ENCODE assay signal across 8 cellular contexts in genomic region chr12:62291888-62292760, GRCh38. TPM values are rescaled to one million over a fixed set of nuclear protein-coding genes. Genes with fewer than 3 reads are reported as not detected.
A peak's percentile ranks its signal among the peaks of the same experiment; 100 is the strongest.
DNase-seq lines count a peak whose midpoint lies in the region; ATAC-seq, FAIRE-seq and TF ChIP-seq lines count a peak whose summit lies in the region.

No MANE protein-coding gene starts in this region.

- H3K9me3 ChIP-seq in left lung, result no peaks in the 10 kb centered on the region
- H3K9me3 ChIP-seq in colonic mucosa, result no peaks in the 10 kb centered on the region

- no peak overlapping the region for H3K4me3 Mint-ChIP-seq in activated B cell treated with CpG ODN at 0.5 μM for 24 hours

- H3K27ac Mint-ChIP-seq in activated B cell treated with CpG ODN at 0.5 μM for 24 hours, result no peak overlapping the region

- peaks cover 73% of the 10 kb centered on the region for H3K36me3 Mint-ChIP-seq in activated B cell treated with CpG ODN at 0.5 μM for 24 hours (ENCODE audit: low read depth)

- POLR2A ChIA-PET in activated B cell treated with CpG ODN at 0.5 μM for 24 hours (lab: Charles Lee), result no interaction called here

- TF ChIP-seq CTCF in activated B cell treated with CpG ODN at 0.5 μM for 24 hours (IDR thresholded peaks at IDR 0.05), result no peak
- TF ChIP-seq CTCF in left lung (IDR thresholded peaks at IDR 0.05), result no peak
- no peak for TF ChIP-seq CTCF in colonic mucosa (IDR thresholded peaks at IDR 0.05)

- H3K27me3 ChIP-seq in left lung (no peaks in the 10 kb centered on the region), colonic mucosa (no peaks in the 10 kb centered on the region)

- H3K4me1 ChIP-seq in left lung, result peaks cover 0 to 44% of the 10 kb centered on the region in 2 donors
- H3K4me1 ChIP-seq in colonic mucosa, result no peaks in the 10 kb centered on the region

- intact Hi-C loops in activated B cell treated with CpG ODN at 0.5 μM for 24 hours (cut with micrococcal nuclease), result no loop called here
- intact Hi-C loops in left lung (cut with DNase I), result no loop called here
- intact Hi-C loops in colonic mucosa (cut with DNase I), result no loop called here

- ATAC-seq in activated B cell treated with CpG ODN at 0.5 μM for 24 hours (ENCODE audit: low read depth), result peak; percentile 37
- peak; percentile 41 for ATAC-seq in left lung
- no peak for ATAC-seq in HG03025 (IDR thresholded peaks at IDR 0.05; ENCODE audit: low FRiP score, unreplicated experiment)

- CTCF ChIA-PET in activated B cell treated with CpG ODN at 0.5 μM for 24 hours (lab: Charles Lee), result no interaction called here

- H3K27ac ChIP-seq in left lung (no peak overlapping the region), colonic mucosa (no peak overlapping the region)

- H3K27me3 Mint-ChIP-seq in activated B cell treated with CpG ODN at 0.5 μM for 24 hours, result no peaks in the 10 kb centered on the region

- no peak overlapping the region for H3K9ac ChIP-seq in colonic mucosa (ENCODE audit: low read depth in 2 of 2, low read length in 2 of 2)

- H3K4me3 ChIP-seq in left lung (no peak overlapping the region), colonic mucosa (no peak overlapping the region)

- H3K4me1 Mint-ChIP-seq in activated B cell treated with CpG ODN at 0.5 μM for 24 hours, result peaks cover 71% of the 10 kb centered on the region

- DNase-seq in Caki2 (ENCODE audit: low read depth), result peak; percentile 22
- DNase-seq in H54 (ENCODE audit: insufficient read length, low spot score), result no peak
- no peak for DNase-seq in activated B cell treated with CpG ODN at 0.5 μM for 24 hours
- DNase-seq in left lung, result peak in 1 of 2 donors; percentile 30
- no peak for DNase-seq in colonic mucosa
- no peak for DNase-seq in GF-D8 (lab: John Stamatoyannopoulos, UW)
- no peak for DNase-seq in Ammon's horn (ENCODE audit: low spot score)

- no peak for TF ChIP-seq POLR2A in H54 (IDR thresholded peaks at IDR 0.05; ENCODE audit: low read depth, low read length)

- in situ Hi-C loops in Caki2 (cut with HindIII; ENCODE audit: low pct_unique_long_range_greater_than_20kb, low sequenced_read_pairs), result no loop called here

- H3K9me3 Mint-ChIP-seq in activated B cell treated with CpG ODN at 0.5 μM for 24 hours, result peaks cover 16% of the 10 kb centered on the region

- H3K36me3 ChIP-seq in left lung, result peaks cover 0 to 25% of the 10 kb centered on the region in 2 donors
- H3K36me3 ChIP-seq in colonic mucosa, result no peaks in the 10 kb centered on the region

- FAIRE-seq in H54 (lab: Jason Lieb, UNC), result peak; percentile 65

RNA-seq across cellular contexts. Expression of gene USP15, which starts 31.9 kb away (rescaled TPM):
- 13.1 and 21.3 TPM in 2 replicates for total RNA-seq in Caki2 (2014; rRNA removed; shearing (Covaris generic); ENCODE audit: low replicate concordance)
- total RNA-seq in activated B cell treated with CpG ODN at 0.5 μM for 24 hours (122 and 150 TPM in 2 replicates), left lung (100 to 1,000 TPM in 1 of 2 donors, 10 to 100 TPM in 1; 50.2 to 107 TPM), colonic mucosa (10 to 100 TPM; 50.3 to 63.0 TPM)
